9 cellular contexts compared by ENCODE assay signal in genomic region chr17:75777243-75777922, GRCh38. TPM values are rescaled to one million over a fixed set of nuclear protein-coding genes. Genes with fewer than 3 reads are reported as not detected.
DNase-seq lines count a peak whose midpoint lies in the region; ATAC-seq and TF ChIP-seq lines count a peak whose summit lies in the region.
"Had no signal": no experiment of that assay in that cellular context is flagged by ENCODE, and none has a peak within 500 bp of the region (broad histone marks: within the 10 kb centered on the region; RNA-seq: fewer than 3 reads in every experiment).

No MANE protein-coding gene starts in this region.

- H3K27me3 ChIP-seq in right atrium auricular region (no peaks in the 10 kb centered on the region), breast epithelium (no peaks in the 10 kb centered on the region), vagina (no peaks in the 10 kb centered on the region)

- H3K27me3 Mint-ChIP-seq in mesothelial cell of epicardium (ENCODE audit: low read depth), result peaks cover 1% of the 10 kb centered on the region

- DNase-seq in right atrium auricular region (ENCODE audit: low spot score) (no peak), left ventricle myocardium superior (no peak), breast epithelium (ENCODE audit: low spot score in 2 of 2) (no peak), mesothelial cell of epicardium (ENCODE audit: low spot score in 2 of 2, unreplicated experiment in 2 of 2) (no peak), vagina (ENCODE audit: extremely low spot score in 2 of 2) (no peak)
- DNase-seq: Kasumi-1 had no signal

- peaks cover 0 to 31% of the 10 kb centered on the region in 2 donors for H3K4me1 ChIP-seq in right atrium auricular region
- peaks cover 0 to 24% of the 10 kb centered on the region in 2 donors for H3K4me1 ChIP-seq in breast epithelium
- peaks cover 55% of the 10 kb centered on the region for H3K4me1 ChIP-seq in vagina

- H3K9me3 Mint-ChIP-seq in mesothelial cell of epicardium, result no peaks in the 10 kb centered on the region

- peak; percentile 19 for TF ChIP-seq POLR2A in breast epithelium (IDR thresholded peaks at IDR 0.05)
- no peak for TF ChIP-seq POLR2A in vagina (IDR thresholded peaks at IDR 0.05)

- H3K4me3 ChIP-seq in right atrium auricular region (peak overlapping the region; percentile 79 to 85), breast epithelium (peak overlapping the region; percentile 74 to 96 (median 91)), vagina (peak overlapping the region; percentile 77 to 93)

- intact Hi-C loops in left ventricle myocardium superior (cut with micrococcal nuclease) (no loop called here), breast epithelium (cut with DNase I; ENCODE audit: low total_unique reads) (no loop called here), vagina (cut with DNase I) (loop anchor here (5.0 kb wide), 1 partner anchor 70 kb away; no protein-coding TSS in a partner anchor)

- peak overlapping the region; percentile 83 for H3K27ac Mint-ChIP-seq in mesothelial cell of epicardium

- H3K27ac ChIP-seq in right atrium auricular region, result peak overlapping the region; percentile 49 to 99
- peak overlapping the region; percentile 50 to 94 for H3K27ac ChIP-seq in breast epithelium
- H3K27ac ChIP-seq in vagina, result peak overlapping the region; percentile 99

- peaks cover 22% of the 10 kb centered on the region for H3K36me3 Mint-ChIP-seq in mesothelial cell of epicardium

- ATAC-seq in left ventricle myocardium superior (no peak), GM19397 (IDR thresholded peaks at IDR 0.05; ENCODE audit: unreplicated experiment) (no peak), HG03095 (IDR thresholded peaks at IDR 0.05; ENCODE audit: unreplicated experiment) (no peak), GM19463 (IDR thresholded peaks at IDR 0.05; ENCODE audit: unreplicated experiment) (no peak)

- H3K36me3 ChIP-seq in right atrium auricular region (peaks cover 45% of the 10 kb centered on the region), breast epithelium (no peaks in the 10 kb centered on the region), vagina (peaks cover 0 to 34% of the 10 kb centered on the region in 2 donors)

- peak overlapping the region; percentile 97 for H3K4me3 Mint-ChIP-seq in mesothelial cell of epicardium

- no peak for TF ChIP-seq CTCF in right atrium auricular region (IDR thresholded peaks at IDR 0.05)
- no peak for TF ChIP-seq CTCF in breast epithelium (IDR thresholded peaks at IDR 0.05)
- TF ChIP-seq CTCF in mesothelial cell of epicardium (IDR thresholded peaks at IDR 0.05; ENCODE audit: unreplicated experiment), result no peak
- TF ChIP-seq CTCF in vagina (IDR thresholded peaks at IDR 0.05), result no peak

- H3K9me3 ChIP-seq in right atrium auricular region (no peaks in the 10 kb centered on the region), breast epithelium (no peaks in the 10 kb centered on the region), vagina (no peaks in the 10 kb centered on the region)

- peaks cover 31% of the 10 kb centered on the region for H3K4me1 Mint-ChIP-seq in mesothelial cell of epicardium

RNA-seq across cellular contexts. Expression of gene UNK, which starts 7.2 kb away (rescaled TPM):
- total RNA-seq in right atrium auricular region (10 to 100 TPM; 18.8 to 25.3 TPM), left ventricle myocardium superior (14.8 TPM), breast epithelium (10 to 100 TPM; 18.7 to 43.3 (median 28.5) TPM), mesothelial cell of epicardium (63.4 to 66.4 TPM (median 65.4 TPM) in 3 replicates), vagina (35.1 TPM)

RNA-seq across cellular contexts. Expression of gene GALK1, which starts 12.4 kb away (rescaled TPM):
- total RNA-seq in right atrium auricular region (10 to 100 TPM; 19.6 to 21.0 TPM), left ventricle myocardium superior (20.2 TPM), breast epithelium (10 to 100 TPM; 21.9 to 32.1 (median 24.9) TPM), mesothelial cell of epicardium (28.0 to 32.1 TPM (median 30.4 TPM) in 3 replicates), vagina (18.4 TPM)

RNA-seq across cellular contexts. Expression of gene ITGB4, which starts 56.1 kb away (rescaled TPM):
- 10 to 100 TPM; 11.1 to 37.5 TPM for total RNA-seq in right atrium auricular region
- total RNA-seq in left ventricle myocardium superior, result 8.8 TPM
- total RNA-seq in breast epithelium, result 100 to 1,000 TPM in 1 of 3 donors, 10 to 100 TPM in 1, 1 to 10 TPM in 1; 9.8 to 125 (median 67.2) TPM
- total RNA-seq in mesothelial cell of epicardium, result 112 to 117 TPM (median 116 TPM) in 3 replicates
- 169 TPM for total RNA-seq in vagina
